Comparison of ENCODE assay signal across 8 cellular contexts in the genomic region with DNA sequence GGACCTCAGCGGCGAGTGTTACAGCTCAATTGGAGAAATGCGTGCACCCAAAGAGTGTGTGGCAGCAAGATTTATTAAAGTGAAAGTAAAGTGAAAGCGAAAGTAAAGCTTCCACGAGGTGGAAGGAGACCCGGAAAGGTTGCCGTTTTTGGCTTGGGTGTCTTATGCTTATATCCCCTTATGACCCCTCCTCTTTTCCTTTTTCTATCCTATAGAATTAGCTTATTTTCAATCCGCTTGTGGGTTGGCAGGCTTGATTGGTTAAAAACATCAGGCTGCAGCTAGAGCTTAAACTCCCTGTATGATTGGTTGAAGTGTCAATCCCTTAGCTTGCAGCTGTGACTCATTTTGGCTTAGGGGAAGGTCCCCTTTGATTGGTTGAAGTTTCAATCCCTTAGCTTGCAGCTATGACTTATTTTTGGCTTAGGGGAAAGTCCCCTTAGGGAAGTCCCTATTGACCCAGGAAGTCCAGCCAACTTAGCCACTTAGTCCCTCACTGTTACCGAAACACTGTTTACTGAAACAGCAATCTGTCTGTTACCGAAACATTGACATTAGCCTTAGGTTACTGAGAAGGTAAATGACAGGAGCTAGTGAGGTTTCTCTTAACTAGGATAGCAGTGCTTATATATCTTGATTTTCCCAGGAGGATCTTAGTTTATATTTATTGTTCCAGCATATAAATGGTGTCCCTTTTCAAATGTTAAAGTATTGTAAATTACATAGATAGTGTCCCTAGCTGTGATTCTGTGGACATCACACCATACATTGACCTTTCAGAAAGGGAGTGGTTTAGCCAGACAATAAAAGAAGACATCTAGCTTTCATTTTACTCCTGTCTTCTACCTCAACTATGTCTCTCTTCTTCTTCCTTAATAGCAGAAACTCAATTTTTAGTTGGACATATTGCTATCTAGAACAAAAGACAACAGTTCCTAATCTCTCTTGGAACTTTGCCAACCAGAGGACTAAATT.
DNase-seq lines count a peak whose midpoint lies in the region; ATAC-seq and TF ChIP-seq lines count a peak whose summit lies in the region.

No MANE protein-coding gene starts in this region.

- intact Hi-C loops in left cardiac atrium (cut with DNase I), result no loop called here

- H3K4me3 ChIP-seq in smooth muscle cell, result no peak overlapping the region

- no peak overlapping the region for H3K9ac ChIP-seq in smooth muscle cell (ENCODE audit: low read depth)

- H3K79me2 ChIP-seq in smooth muscle cell (ENCODE audit: low read depth), result no peaks in the 10 kb centered on the region

- WGBS in smooth muscle cell (ENCODE audit: low lambda C conversion rate), result 97% methylated on average over 10 of the region's 10 CpGs

- no peaks in the 10 kb centered on the region for H3F3A ChIP-seq in smooth muscle cell (ENCODE audit: low read depth)

- no peak overlapping the region for H3K4me2 ChIP-seq in smooth muscle cell

- H3K27ac ChIP-seq in 22Rv1 (peak overlapping the region; percentile 45), smooth muscle cell (ENCODE audit: low read depth) (no peak overlapping the region)

- H3K27me3 ChIP-seq in smooth muscle cell (ENCODE audit: low read depth), result no peaks in the 10 kb centered on the region

- peaks cover 8% of the 10 kb centered on the region for H3K4me1 ChIP-seq in smooth muscle cell (ENCODE audit: low read depth)

- H3K36me3 ChIP-seq in smooth muscle cell (ENCODE audit: low read depth), result no peaks in the 10 kb centered on the region

- no peak overlapping the region for H2AFZ ChIP-seq in smooth muscle cell (ENCODE audit: low read depth)

- ATAC-seq in GM18508 (IDR thresholded peaks at IDR 0.05; ENCODE audit: insufficient read depth, unreplicated experiment), result peak; percentile 94
- peak; percentile 82 for ATAC-seq in HG02973 (IDR thresholded peaks at IDR 0.05; ENCODE audit: unreplicated experiment)
- ATAC-seq in left cardiac atrium, result peak; percentile 25 to 55

- DNase-seq in NCI-H69 (lab: John Stamatoyannopoulos, UW), result peak; percentile 34
- DNase-seq in activated T-cell treated with anti-CD3 and anti-CD28 coated beads, Interleukin-2, amount 50 U/mL, for 48 hours, result peak; percentile 35 to 42
- DNase-seq in left cardiac atrium, result no peak
- peak; percentile 29 for DNase-seq in stimulated activated CD4-positive, alpha-beta T cell treated with anti-CD3 and anti-CD28 coated beads, Interleukin-2, amount 100 ng/mL, for 4 hours (ENCODE audit: low read depth)
- DNase-seq in smooth muscle cell (lab: John Stamatoyannopoulos, UW; ENCODE audit: unreplicated experiment), result no peak

- no peaks in the 10 kb centered on the region for H3K9me3 ChIP-seq in smooth muscle cell (replicated peaks; ENCODE audit: low read depth)

- H4K20me1 ChIP-seq in smooth muscle cell (ENCODE audit: low read depth), result no peaks in the 10 kb centered on the region

- no peak for TF ChIP-seq CTCF in 22Rv1 (IDR thresholded peaks at IDR 0.05)
- TF ChIP-seq CTCF in smooth muscle cell (IDR thresholded peaks at IDR 0.05; ENCODE audit: borderline replicate concordance, insufficient read depth, poor library complexity, severe bottlenecking), result no peak

Comparison
In these comparisons a context has a peak if more than half of its experiments do, and no peak if none do; other contexts are left out.
1. ATAC-seq: peak in every context shown above with its lines; median percentile 94 in GM18508; 82 in HG02973; 40 in left cardiac atrium.
2. DNase-seq: peak in NCI-H69 (single experiment), activated T-cell treated with anti-CD3 and anti-CD28 coated beads, Interleukin-2, amount 50 U/mL, for 48 hours (2 of 2) and stimulated activated CD4-positive, alpha-beta T cell treated with anti-CD3 and anti-CD28 coated beads, Interleukin-2, amount 100 ng/mL, for 4 hours (single experiment); none in left cardiac atrium (single experiment) and smooth muscle cell (single experiment).